ENCODE assay signal across 7 cellular contexts in genomic region chr12:96157427-96157826, GRCh38.
"Had no signal": no experiment of that assay in that cellular context is flagged by ENCODE, and none has a peak within 500 bp of the region (broad histone marks: within the 10 kb centered on the region; RNA-seq: fewer than 3 reads in every experiment).

No MANE protein-coding gene starts in this region.

- H2AFZ ChIP-seq: GM23338 had no signal

- FAIRE-seq: H1, H54, HTR-8/SVneo had no signal

- ATAC-seq: GM23338 had no signal

- DNase-seq: H9, HCEC 1CT, IMR-90 had no signal

- H3K4me2 ChIP-seq: GM23338 had no signal

- H3K4me3 ChIP-seq: GM23338 had no signal
